Comparison of ENCODE assay signal across 9 cellular contexts in the genomic region with DNA sequence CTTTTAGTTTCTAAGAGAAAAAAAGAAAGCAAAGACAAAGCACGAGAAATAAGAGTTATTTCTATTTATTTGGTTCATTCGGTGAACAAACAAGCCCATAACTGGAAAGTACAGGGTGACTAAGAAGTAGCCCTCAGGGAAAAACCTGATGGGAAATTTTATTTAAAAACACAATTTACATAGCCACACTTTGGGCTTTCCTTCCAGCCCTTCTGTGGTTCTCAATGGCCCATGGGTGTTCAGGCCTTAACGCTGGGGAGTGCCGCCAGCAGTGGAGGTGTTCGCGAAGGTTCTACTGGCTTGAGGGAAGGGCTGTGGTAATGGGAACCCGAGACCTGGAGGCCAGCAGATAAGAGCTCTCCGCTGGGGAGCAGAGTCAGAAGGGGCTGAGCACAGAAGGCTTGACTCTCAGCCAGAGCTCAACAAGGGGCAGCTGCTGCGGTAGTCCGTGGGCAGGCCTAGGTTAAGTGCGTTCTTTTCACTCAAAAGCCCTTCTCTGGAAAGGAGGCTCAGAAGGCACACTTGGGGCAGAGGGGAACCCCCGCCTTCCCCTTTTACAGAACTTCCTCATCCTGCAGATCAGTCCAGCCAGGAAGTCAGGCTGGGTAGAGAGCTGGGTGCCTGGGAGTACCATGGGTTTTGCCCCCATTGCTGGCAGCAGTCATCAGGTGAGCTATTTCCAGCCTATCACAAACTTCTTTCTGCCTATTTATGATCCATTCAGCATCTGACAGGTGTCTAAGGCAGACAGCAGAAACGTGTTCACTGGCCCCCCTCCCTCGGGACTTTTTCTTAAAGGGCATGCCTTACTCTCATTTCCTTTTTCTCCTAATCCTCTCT. TPM values are rescaled to one million over a fixed set of nuclear protein-coding genes. Genes with fewer than 3 reads are reported as not detected.
DNase-seq lines count a peak whose midpoint lies in the region; ATAC-seq, FAIRE-seq and TF ChIP-seq lines count a peak whose summit lies in the region.
"Had no signal": no experiment of that assay in that cellular context is flagged by ENCODE, and none has a peak within 500 bp of the region (broad histone marks: within the 10 kb centered on the region; RNA-seq: fewer than 3 reads in every experiment).

No MANE protein-coding gene starts in this region.

- H3K9me3 ChIP-seq in mucosa of descending colon: peaks cover 5% of the 10 kb centered on the region

- DNase-seq in GM12865 (ENCODE audit: low read depth) (peak; percentile 90), T-helper 22 cell (ENCODE audit: low read depth) (peak; percentile 9), mucosa of descending colon (peak in 2 of 3 donors; percentile 35 to 58), NCI-H2227 treated with DMSO at 0.1 percent for 48 hours (lab: John Stamatoyannopoulos, UW) (no peak), H54 (ENCODE audit: insufficient read length, low spot score) (no peak), inferior parietal cortex (ENCODE audit: extremely low spot score) (no peak)

- no peak for TF ChIP-seq CTCF in GM12865 (IDR thresholded peaks at IDR 0.05; ENCODE audit: insufficient read depth, low read depth, low read length, missing control alignments)
- no peak for TF ChIP-seq CTCF in mucosa of descending colon (IDR thresholded peaks at IDR 0.05)

- no peaks in the 10 kb centered on the region for H3K36me3 ChIP-seq in mucosa of descending colon (ENCODE audit: low read depth)

- ATAC-seq in GM19468 (IDR thresholded peaks at IDR 0.05; ENCODE audit: extremely low read depth, unreplicated experiment) (peak; percentile 10), HG03469 (IDR thresholded peaks at IDR 0.05; ENCODE audit: unreplicated experiment) (peak; percentile 44), mucosa of descending colon (peak; percentile 77)

- intact Hi-C loops in mucosa of descending colon (cut with DNase I, micrococcal nuclease): no loop called here

- peak overlapping the region; percentile 27 for H3K4me3 ChIP-seq in GM12865 (ENCODE audit: low read depth, low read length)
- H3K4me3 ChIP-seq in mucosa of descending colon: no peak overlapping the region

- FAIRE-seq in H54 (lab: Jason Lieb, UNC): no peak
- FAIRE-seq: colon had no signal

- H3K4me1 ChIP-seq in mucosa of descending colon (ENCODE audit: low read depth): no peaks in the 10 kb centered on the region

- TF ChIP-seq POLR2A in H54 (IDR thresholded peaks at IDR 0.05; ENCODE audit: low read depth, low read length): no peak

RNA-seq across cellular contexts. Expression of a gene that starts 8.8 kb away (rescaled TPM):
- 1 to 10 TPM; 1.4 to 2.5 (median 2.2) TPM for total RNA-seq in mucosa of descending colon

Comparison
In these comparisons a context has a peak if more than half of its experiments do, and no peak if none do; other contexts are left out.
1. DNase-seq: peak in GM12865 (single experiment), T-helper 22 cell (single experiment) and mucosa of descending colon (2 of 3); none in NCI-H2227 treated with DMSO at 0.1 percent for 48 hours (single experiment), H54 (single experiment) and inferior parietal cortex (single experiment).
2. ATAC-seq: peak in every context shown above with its lines; median percentile 77 in mucosa of descending colon; 44 in HG03469; 10 in GM19468.